In the genomic region with DNA sequence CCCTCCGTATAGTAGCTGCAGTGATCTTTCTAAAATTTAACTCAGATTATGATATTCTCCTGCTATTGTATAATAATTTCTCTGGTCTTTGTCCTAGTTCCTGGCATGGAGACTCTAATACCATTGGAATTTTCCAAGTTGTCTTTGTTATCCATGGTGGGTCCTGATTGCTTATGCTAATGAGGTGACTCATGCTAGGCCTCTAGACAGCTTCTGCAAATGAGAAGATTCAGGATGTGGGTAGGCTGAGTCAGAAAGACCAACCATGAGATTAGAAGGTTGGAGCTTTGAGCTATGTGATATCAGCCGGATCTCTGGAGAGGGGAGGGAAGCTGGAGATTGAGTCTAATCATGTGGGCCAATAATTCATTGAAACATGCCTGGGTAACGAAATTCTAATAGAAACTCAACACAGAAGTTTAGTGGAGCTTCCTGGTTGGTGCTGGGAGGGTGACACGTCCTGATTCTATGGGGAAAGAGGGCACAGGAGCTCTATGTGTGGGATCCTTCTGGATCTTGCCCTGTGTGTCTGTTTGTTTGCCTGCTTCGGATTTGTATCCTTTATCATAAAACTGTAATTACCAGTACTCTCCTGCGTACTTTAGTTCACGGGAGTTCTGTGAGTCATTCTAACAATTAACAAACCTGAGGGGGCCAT, we compare ENCODE assay signal across 8 cellular contexts.
DNase-seq lines count a peak whose midpoint lies in the region; ATAC-seq and TF ChIP-seq lines count a peak whose summit lies in the region.

No MANE protein-coding gene starts in this region.

- peak overlapping the region; percentile 28 for H3K27ac Mint-ChIP-seq in stimulated activated naive CD8-positive, alpha-beta T cell treated with anti-CD3 and anti-CD28 coated beads, Interleukin-15, Interleukin-2, amounts not matched to agents 100 ng/mL and 50 ng/mL, for 24 hours

- H3K27me3 Mint-ChIP-seq in stimulated activated naive CD8-positive, alpha-beta T cell treated with anti-CD3 and anti-CD28 coated beads, Interleukin-15, Interleukin-2, amounts not matched to agents 100 ng/mL and 50 ng/mL, for 24 hours, result peaks cover 6% of the 10 kb centered on the region

- peak overlapping the region; percentile 12 for H3K4me3 Mint-ChIP-seq in stimulated activated naive CD8-positive, alpha-beta T cell treated with anti-CD3 and anti-CD28 coated beads, Interleukin-15, Interleukin-2, amounts not matched to agents 100 ng/mL and 50 ng/mL, for 24 hours

- TF ChIP-seq CTCF in GM20000 (IDR thresholded peaks at IDR 0.05; ENCODE audit: extremely low read depth, missing control alignments), result no peak

- H3K4me1 Mint-ChIP-seq in stimulated activated naive CD8-positive, alpha-beta T cell treated with anti-CD3 and anti-CD28 coated beads, Interleukin-15, Interleukin-2, amounts not matched to agents 100 ng/mL and 50 ng/mL, for 24 hours (ENCODE audit: low read depth), result peaks cover 22% of the 10 kb centered on the region

- DNase-seq in activated T-cell treated with anti-CD3 and anti-CD28 coated beads for 24 hours (ENCODE audit: low read depth) (peak; percentile 15), SW480 (ENCODE audit: low spot score) (peak; percentile 98), fibroblast of peridontal ligament (ENCODE audit: extremely low read depth) (peak; percentile 97), GM20000 (ENCODE audit: low spot score) (no peak)
- DNase-seq in activated T-cell treated with anti-CD3 and anti-CD28 coated beads, Interleukin-2, amount 50 U/mL, for 1 hour, result no peak

- no peaks in the 10 kb centered on the region for H3K36me3 Mint-ChIP-seq in stimulated activated naive CD8-positive, alpha-beta T cell treated with anti-CD3 and anti-CD28 coated beads, Interleukin-15, Interleukin-2, amounts not matched to agents 100 ng/mL and 50 ng/mL, for 24 hours (ENCODE audit: low read depth)

- no peaks in the 10 kb centered on the region for H3K9me3 Mint-ChIP-seq in stimulated activated naive CD8-positive, alpha-beta T cell treated with anti-CD3 and anti-CD28 coated beads, Interleukin-15, Interleukin-2, amounts not matched to agents 100 ng/mL and 50 ng/mL, for 24 hours

- ATAC-seq in HG03108 (IDR thresholded peaks at IDR 0.05; ENCODE audit: unreplicated experiment), result no peak
- no peak for ATAC-seq in HG03378 (IDR thresholded peaks at IDR 0.05; ENCODE audit: unreplicated experiment)

Comparison
In these comparisons a context has a peak if more than half of its experiments do, and no peak if none do; other contexts are left out.
1. DNase-seq: peak in activated T-cell treated with anti-CD3 and anti-CD28 coated beads for 24 hours (single experiment), SW480 (single experiment) and fibroblast of peridontal ligament (single experiment); none in activated T-cell treated with anti-CD3 and anti-CD28 coated beads, Interleukin-2, amount 50 U/mL, for 1 hour (single experiment) and GM20000 (single experiment).